ENCODE assay signal across 9 cellular contexts in the genomic region with DNA sequence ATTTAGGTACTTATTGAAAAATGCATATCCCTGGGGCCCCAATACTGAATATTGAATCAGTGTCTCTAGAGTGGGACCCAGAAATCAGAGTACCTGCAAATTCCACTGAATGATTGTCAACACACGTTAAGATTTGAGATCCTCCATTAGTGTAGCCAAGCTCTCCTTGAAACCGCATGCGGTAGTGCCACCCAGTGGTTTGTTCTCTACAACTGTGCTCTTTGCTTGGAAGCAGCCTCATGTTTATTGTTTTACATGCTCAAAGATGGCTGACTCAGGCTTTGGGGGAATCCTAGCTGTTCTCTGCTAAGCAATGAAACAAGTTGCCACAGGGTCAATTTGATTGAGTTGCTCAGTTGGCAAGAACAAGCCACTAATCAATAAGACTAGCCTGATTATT.
DNase-seq lines count a peak whose midpoint lies in the region; ATAC-seq and TF ChIP-seq lines count a peak whose summit lies in the region.
"Had no signal": no experiment of that assay in that cellular context is flagged by ENCODE, and none has a peak within 500 bp of the region (broad histone marks: within the 10 kb centered on the region; RNA-seq: fewer than 3 reads in every experiment).

No MANE protein-coding gene starts in this region.

- ATAC-seq in HG02852 (IDR thresholded peaks at IDR 0.05; ENCODE audit: unreplicated experiment) = peak; percentile 72
- ATAC-seq in body of pancreas = no peak
- ATAC-seq in natural killer cell treated with Interleukin-12 subunit alpha and Interleukin-12 subunit beta and Interleukin-15 and Interleukin-18, amount 100 ng/mL, for 72 hours = no peak

- TF ChIP-seq CTCF in body of pancreas (IDR thresholded peaks at IDR 0.05) (peak in 6 of 7 experiments; percentile 9 to 45 (median 28)), stomach (IDR thresholded peaks at IDR 0.05) (peak in 2 of 7 experiments; percentile 8 to 20)

- intact Hi-C loops in body of pancreas (cut with DNase I) (no loop called here), stomach (cut with DNase I; ENCODE audit: low total_unique reads) (no loop called here)

- no peaks in the 10 kb centered on the region for H3K4me1 Mint-ChIP-seq in natural killer cell treated with Interleukin-12 subunit alpha and Interleukin-12 subunit beta and Interleukin-15 and Interleukin-18, amount 100 ng/mL, for 72 hours (ENCODE audit: low read depth in 2 of 2)
- H3K4me1 Mint-ChIP-seq: activated naive CD4-positive, alpha-beta T cell treated with anti-CD3 and anti-CD28 coated beads, Interleukin-2, amount 50 U/mL, for 24 hours had no signal

- 30 to 41% methylated on average over 3 of the region's 3 CpGs for WGBS in body of pancreas, 2 donors
- 56 to 64% (median 59%) methylated on average over 3 of the region's 3 CpGs for whole genome bisulfite sequencing in stomach, 5 donors

- TF ChIP-seq EP300 in stomach (IDR thresholded peaks at IDR 0.05) = no peak

- H3K27me3 Mint-ChIP-seq in natural killer cell treated with Interleukin-12 subunit alpha and Interleukin-12 subunit beta and Interleukin-15 and Interleukin-18, amount 100 ng/mL, for 72 hours = peaks cover 5 to 8% of the 10 kb centered on the region in 2 donors

- no peak overlapping the region for H3K4me3 Mint-ChIP-seq in natural killer cell treated with Interleukin-12 subunit alpha and Interleukin-12 subunit beta and Interleukin-15 and Interleukin-18, amount 100 ng/mL, for 72 hours
- H3K4me3 Mint-ChIP-seq: activated naive CD4-positive, alpha-beta T cell treated with anti-CD3 and anti-CD28 coated beads, Interleukin-2, amount 50 U/mL, for 24 hours had no signal

- H3K9me3 ChIP-seq in body of pancreas = no peaks in the 10 kb centered on the region
- peaks cover 0 to 7% (median 4%) of the 10 kb centered on the region in 4 donors for H3K9me3 ChIP-seq in stomach

- TF ChIP-seq POLR2A in body of pancreas (IDR thresholded peaks at IDR 0.05) (no peak), stomach (IDR thresholded peaks at IDR 0.05) (no peak)

- peak; percentile 7 for DNase-seq in activated CD4-positive, CD25-positive, alpha-beta regulatory T cell treated with anti-CD3 and anti-CD28 coated beads, Interleukin-2, amount 50 U/mL, for 16 hours (ENCODE audit: low read depth, low spot score)
- DNase-seq in activated CD4-positive, CD25-positive, alpha-beta regulatory T cell treated with anti-CD3 and anti-CD28 coated beads, Interleukin-2, amount 50 U/mL, for 72 hours = no peak
- peak; percentile 47 to 79 for DNase-seq in NCI-H526 (lab: John Stamatoyannopoulos, UW)
- DNase-seq in body of pancreas = peak; percentile 18 to 58 (median 36)
- DNase-seq in left kidney (ENCODE audit: low read depth, low spot score) = peak; percentile 83
- DNase-seq in stomach = peak; percentile 30
- DNase-seq in natural killer cell treated with Interleukin-12 subunit alpha and Interleukin-12 subunit beta and Interleukin-15 and Interleukin-18, amount 100 ng/mL, for 72 hours (ENCODE audit: low spot score) = no peak

- H3K4me1 ChIP-seq in body of pancreas (peaks cover 5% of the 10 kb centered on the region), stomach (no peaks in the 10 kb centered on the region)

- no peaks in the 10 kb centered on the region for H3K36me3 ChIP-seq in body of pancreas (replicated peaks in 1 of 2; ENCODE audit: insufficient read depth in 1 of 2, low read depth in 2 of 2)
- H3K36me3 ChIP-seq in stomach = no peaks in the 10 kb centered on the region

- H3K27ac ChIP-seq in body of pancreas (no peak overlapping the region), stomach (no peak overlapping the region)

- H3K27me3 ChIP-seq in body of pancreas = no peaks in the 10 kb centered on the region
- H3K27me3 ChIP-seq in stomach = no peaks in the 10 kb centered on the region

- no peaks in the 10 kb centered on the region for H3K9me3 Mint-ChIP-seq in natural killer cell treated with Interleukin-12 subunit alpha and Interleukin-12 subunit beta and Interleukin-15 and Interleukin-18, amount 100 ng/mL, for 72 hours

- H3K4me3 ChIP-seq in body of pancreas = no peak overlapping the region
- no peak overlapping the region for H3K4me3 ChIP-seq in stomach

- peaks cover 6% of the 10 kb centered on the region for H3K36me3 Mint-ChIP-seq in natural killer cell treated with Interleukin-12 subunit alpha and Interleukin-12 subunit beta and Interleukin-15 and Interleukin-18, amount 100 ng/mL, for 72 hours

- no peak overlapping the region for H3K27ac Mint-ChIP-seq in natural killer cell treated with Interleukin-12 subunit alpha and Interleukin-12 subunit beta and Interleukin-15 and Interleukin-18, amount 100 ng/mL, for 72 hours
- H3K27ac Mint-ChIP-seq: activated naive CD4-positive, alpha-beta T cell treated with anti-CD3 and anti-CD28 coated beads, Interleukin-2, amount 50 U/mL, for 24 hours had no signal

Comparison
In these comparisons a context has a peak if more than half of its experiments do, and no peak if none do; other contexts are left out.
1. DNase-seq: peak in activated CD4-positive, CD25-positive, alpha-beta regulatory T cell treated with anti-CD3 and anti-CD28 coated beads, Interleukin-2, amount 50 U/mL, for 16 hours (single experiment), NCI-H526 (2 of 2), body of pancreas (4 of 4), left kidney (single experiment) and stomach (single experiment); none in activated CD4-positive, CD25-positive, alpha-beta regulatory T cell treated with anti-CD3 and anti-CD28 coated beads, Interleukin-2, amount 50 U/mL, for 72 hours (single experiment) and natural killer cell treated with Interleukin-12 subunit alpha and Interleukin-12 subunit beta and Interleukin-15 and Interleukin-18, amount 100 ng/mL, for 72 hours (single experiment).